Comparison of ENCODE assay signal across 9 cellular contexts in genomic region chr2:66433695-66433944, GRCh38. TPM values are rescaled to one million over a fixed set of nuclear protein-coding genes. Genes with fewer than 3 reads are reported as not detected.
A peak's percentile ranks its signal among the peaks of the same experiment; 100 is the strongest.
DNase-seq lines count a peak whose midpoint lies in the region; ATAC-seq and TF ChIP-seq lines count a peak whose summit lies in the region.
"Had no signal": no experiment of that assay in that cellular context is flagged by ENCODE, and none has a peak within 500 bp of the region (broad histone marks: within the 10 kb centered on the region; RNA-seq: fewer than 3 reads in every experiment).

No MANE protein-coding gene starts in this region.

- no peak for DNase-seq in WERI-Rb-1
- DNase-seq in fibroblast of villous mesenchyme (ENCODE audit: low read depth): no peak
- no peak for DNase-seq in stimulated activated CD4-positive, alpha-beta T cell treated with anti-CD3 and anti-CD28 coated beads, Interleukin-4, amount 100 ng/mL, for 24 hours
- DNase-seq in mesenteric fat pad (ENCODE audit: low spot score): no peak
- DNase-seq in NCI-H1417 (lab: John Stamatoyannopoulos, UW): no peak
- DNase-seq: stimulated activated naive CD4-positive, alpha-beta T cell treated with Interleukin-2 at 50 U/mL for 16 hours had no signal

- TF ChIP-seq CTCF in WERI-Rb-1 (IDR thresholded peaks at IDR 0.05; ENCODE audit: low read depth, low read length) (no peak), fibroblast of villous mesenchyme (IDR thresholded peaks at IDR 0.05; ENCODE audit: insufficient read depth, low read depth, low read length) (no peak)

- H3K4me1 ChIP-seq in ES-I3 (ENCODE audit: insufficient read depth, low read length) (peaks cover 4% of the 10 kb centered on the region; the same call in 1 of the 2 replicates), rectal smooth muscle tissue (ENCODE audit: control insufficient read depth, insufficient read depth, low read length) (peaks cover 3% of the 10 kb centered on the region)

- H3K27ac ChIP-seq in WERI-Rb-1 (peak overlapping the region; percentile 81), rectal smooth muscle tissue (ENCODE audit: low read depth, low read length) (peak overlapping the region; percentile 98)

- H3K4me3 ChIP-seq in WERI-Rb-1 (ENCODE audit: low read depth, low read length): peak overlapping the region; percentile 65
- H3K4me3 ChIP-seq in fibroblast of villous mesenchyme (ENCODE audit: low read depth, low read length): peak overlapping the region; percentile 85
- H3K4me3 ChIP-seq in rectal smooth muscle tissue (ENCODE audit: low read length): peak overlapping the region; percentile 92

- H3K9ac ChIP-seq in ES-I3 (ENCODE audit: low read depth, low read length) (peak overlapping the region; percentile 72), rectal smooth muscle tissue (ENCODE audit: low read length) (peak overlapping the region; percentile 75)

- peaks cover 4% of the 10 kb centered on the region for H3K27me3 ChIP-seq in WERI-Rb-1 (ENCODE audit: insufficient read depth, low read depth, severe bottlenecking)
- peaks cover 4% of the 10 kb centered on the region for H3K27me3 ChIP-seq in rectal smooth muscle tissue (ENCODE audit: control insufficient read depth, insufficient read depth, low read length)

- H3K9me3 ChIP-seq in ES-I3 (ENCODE audit: control insufficient read depth, insufficient read depth, low read length): no peaks in the 10 kb centered on the region
- no peaks in the 10 kb centered on the region for H3K9me3 ChIP-seq in WERI-Rb-1 (ENCODE audit: severe bottlenecking)

- no peak for ATAC-seq in GM19397 (IDR thresholded peaks at IDR 0.05; ENCODE audit: unreplicated experiment)

- no peaks in the 10 kb centered on the region for H3K36me3 ChIP-seq in ES-I3 (ENCODE audit: insufficient read depth, low read length)
- H3K36me3 ChIP-seq in WERI-Rb-1: no peaks in the 10 kb centered on the region; the same call in 1 of the 2 replicates
- H3K36me3 ChIP-seq in rectal smooth muscle tissue (ENCODE audit: control insufficient read depth, insufficient read depth, low read length): peaks cover 3% of the 10 kb centered on the region

RNA-seq across cellular contexts. Expression of gene MEIS1, which starts 1.3 kb away (rescaled TPM):
- total RNA-seq in fibroblast of villous mesenchyme (87.3 and 107 TPM in 2 replicates), mesenteric fat pad (31.7 TPM)
